8 cellular contexts compared by ENCODE assay signal in genomic region chr17:57605734-57606105, GRCh38.
DNase-seq lines count a peak whose midpoint lies in the region; ATAC-seq, FAIRE-seq and TF ChIP-seq lines count a peak whose summit lies in the region.

No MANE protein-coding gene starts in this region.

- peaks cover 61% of the 10 kb centered on the region for H3K4me1 Mint-ChIP-seq in CD4-positive, alpha-beta T cell (ENCODE audit: low read depth)
- peaks cover 48% of the 10 kb centered on the region for H3K4me1 Mint-ChIP-seq in mesothelial cell of epicardium

- TF ChIP-seq POLR2A in GM12892 (IDR thresholded peaks at IDR 0.05; ENCODE audit: low read depth, low read length) = no peak

- no peaks in the 10 kb centered on the region for H3K9me3 ChIP-seq in CD4-positive, alpha-beta T cell (ENCODE audit: control insufficient read depth, low read length)

- ATAC-seq in CD4-positive, alpha-beta T cell (ENCODE audit: poor library complexity) = peak; percentile 16
- ATAC-seq in GM19467 (IDR thresholded peaks at IDR 0.05; ENCODE audit: unreplicated experiment) = peak; percentile 14

- intact Hi-C loops in CD4-positive, alpha-beta T cell (cut with DNase I, micrococcal nuclease) = no loop called here

- H3K36me3 Mint-ChIP-seq in CD4-positive, alpha-beta T cell (ENCODE audit: low read depth) = no peaks in the 10 kb centered on the region
- H3K36me3 Mint-ChIP-seq in mesothelial cell of epicardium = no peaks in the 10 kb centered on the region

- no peaks in the 10 kb centered on the region for H3K9me3 Mint-ChIP-seq in CD4-positive, alpha-beta T cell
- no peaks in the 10 kb centered on the region for H3K9me3 Mint-ChIP-seq in mesothelial cell of epicardium

- POLR2A ChIA-PET in CD4-positive, alpha-beta T cell (lab: Charles Lee) = no interaction called here

- peak overlapping the region; percentile 75 for H3K4me3 Mint-ChIP-seq in CD4-positive, alpha-beta T cell
- H3K4me3 Mint-ChIP-seq in mesothelial cell of epicardium = no peak overlapping the region

- no peaks in the 10 kb centered on the region for H3K27me3 ChIP-seq in CD4-positive, alpha-beta T cell (ENCODE audit: control insufficient read depth, insufficient read depth, low read length)

- peak overlapping the region; percentile 47 for H3K27ac ChIP-seq in CD4-positive, alpha-beta T cell (ENCODE audit: low read depth, low read length)

- peak overlapping the region; percentile 79 for H3K27ac Mint-ChIP-seq in CD4-positive, alpha-beta T cell
- peak overlapping the region; percentile 77 for H3K27ac Mint-ChIP-seq in mesothelial cell of epicardium

- H3K27me3 Mint-ChIP-seq in CD4-positive, alpha-beta T cell = no peaks in the 10 kb centered on the region
- H3K27me3 Mint-ChIP-seq in mesothelial cell of epicardium (ENCODE audit: low read depth) = no peaks in the 10 kb centered on the region

- FAIRE-seq in HTR-8/SVneo (lab: Jason Lieb, UNC) (no peak), GM12892 (lab: Jason Lieb, UNC) (no peak)

- CTCF ChIA-PET in CD4-positive, alpha-beta T cell (lab: Charles Lee) = interaction anchor here (1.6 kb wide), 1 partner anchor 363 kb away, joined by 4 read pairs; no protein-coding TSS in a partner anchor

- peak in 2 of 10 experiments; percentile 6 to 23 for DNase-seq in CD4-positive, alpha-beta T cell
- DNase-seq in SHP77 treated with DMSO at 0.1 percent for 48 hours (lab: John Stamatoyannopoulos, UW) = peak; percentile 82
- DNase-seq in mesothelial cell of epicardium (ENCODE audit: low spot score in 2 of 2, unreplicated experiment in 2 of 2) = no peak
- no peak for DNase-seq in HTR-8/SVneo (ENCODE audit: insufficient read length, low spot score)
- no peak for DNase-seq in activated CD8-positive, alpha-beta memory T cell treated with anti-CD3 and anti-CD28 coated beads for 24 hours
- no peak for DNase-seq in GM12892 (ENCODE audit: insufficient read length)
- no peak for DNase-seq in GM19238 (ENCODE audit: insufficient read length, low spot score)

- TF ChIP-seq CTCF in CD4-positive, alpha-beta T cell (IDR thresholded peaks at IDR 0.05) = no peak
- no peak for TF ChIP-seq CTCF in mesothelial cell of epicardium (IDR thresholded peaks at IDR 0.05; ENCODE audit: unreplicated experiment)
